Comparison of ENCODE assay signal across 8 cellular contexts in the genomic region with DNA sequence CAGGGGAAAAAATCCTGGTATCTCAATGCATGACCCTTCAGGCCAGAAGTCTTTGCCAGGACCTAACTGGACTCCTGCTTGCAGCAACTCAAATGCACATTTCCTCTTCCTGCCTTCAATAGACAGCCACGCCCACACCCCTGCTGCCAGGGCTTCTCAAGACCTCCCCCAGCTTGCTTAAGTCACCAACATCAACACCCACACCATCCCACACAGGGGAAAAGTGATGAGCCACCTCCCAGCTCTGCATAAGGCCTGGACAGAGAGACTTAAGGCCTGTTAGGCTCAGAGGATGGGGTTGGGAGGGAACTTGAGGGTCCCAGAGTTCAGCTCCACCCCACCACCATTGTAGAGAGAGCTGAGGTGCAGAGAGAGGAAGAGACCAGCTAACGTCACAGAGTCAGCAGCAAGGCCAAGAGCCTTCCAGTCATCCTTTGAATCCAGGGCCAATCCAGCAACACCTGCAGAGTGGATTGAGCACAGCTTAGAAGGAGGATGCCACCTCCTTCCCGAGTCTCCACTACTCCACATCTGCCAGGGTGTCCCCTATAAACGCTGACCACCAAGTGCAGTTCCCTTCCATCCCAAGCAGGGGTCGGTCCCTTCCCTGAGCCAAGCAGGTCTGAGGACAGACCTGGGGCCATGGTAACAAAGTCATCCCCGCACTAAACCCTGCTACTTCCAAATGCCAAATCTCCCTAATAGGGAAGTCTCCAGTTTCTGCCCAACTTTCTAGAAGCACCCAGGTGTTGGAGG. TPM values are rescaled to one million over a fixed set of nuclear protein-coding genes. Genes with fewer than 3 reads are reported as not detected.
A peak's percentile ranks its signal among the peaks of the same experiment; 100 is the strongest.
DNase-seq lines count a peak whose midpoint lies in the region; ATAC-seq and TF ChIP-seq lines count a peak whose summit lies in the region.

No MANE protein-coding gene starts in this region.

- no peaks in the 10 kb centered on the region for H3K27me3 ChIP-seq in hepatocyte

- no peaks in the 10 kb centered on the region for H3K79me2 ChIP-seq in hepatocyte

- H3K9me3 Mint-ChIP-seq in activated naive CD4-positive, alpha-beta T cell treated with anti-CD3 and anti-CD28 coated beads, Interleukin-2, amount 50 U/mL, for 72 hours, result no peaks in the 10 kb centered on the region

- peaks cover 0 to 15% of the 10 kb centered on the region in 2 donors for H3K36me3 Mint-ChIP-seq in activated naive CD4-positive, alpha-beta T cell treated with anti-CD3 and anti-CD28 coated beads, Interleukin-2, amount 50 U/mL, for 72 hours

- H3K4me2 ChIP-seq in hepatocyte, result no peak overlapping the region

- peak; percentile 40 for ATAC-seq in GM21390 (IDR thresholded peaks at IDR 0.05; ENCODE audit: unreplicated experiment)
- ATAC-seq in activated naive CD4-positive, alpha-beta T cell treated with anti-CD3 and anti-CD28 coated beads, Interleukin-2, amount 50 U/mL, for 72 hours, result peak; percentile 59 to 78
- ATAC-seq in GM21786 (IDR thresholded peaks at IDR 0.05; ENCODE audit: unreplicated experiment), result no peak

- H3K4me3 ChIP-seq in hepatocyte, result no peak overlapping the region

- 90% methylated on average over 6 of the region's 6 CpGs for WGBS in hepatocyte (ENCODE audit: low lambda C conversion rate, missing lambda C conversion rate)

- H2AFZ ChIP-seq in hepatocyte, result no peak overlapping the region

- H4K20me1 ChIP-seq in hepatocyte (ENCODE audit: insufficient read depth, poor library complexity, severe bottlenecking), result no peaks in the 10 kb centered on the region

- DNase-seq in A172 (ENCODE audit: low spot score) (peak; percentile 75), SIG-M5 treated with dmso at 0.1 percent for 504 hours (lab: John Stamatoyannopoulos, UW; ENCODE audit: unreplicated experiment) (peak; percentile 91), hepatocyte (ENCODE audit: low spot score) (peak; percentile 28), SHP77 treated with DMSO at 0.1 percent for 48 hours (lab: John Stamatoyannopoulos, UW) (no peak)
- DNase-seq in activated naive CD4-positive, alpha-beta T cell treated with anti-CD3 and anti-CD28 coated beads, Interleukin-2, amount 50 U/mL, for 72 hours (ENCODE audit: low spot score in 2 of 2), result peak in 1 of 2 donors; percentile 57
- peak; percentile 70 for DNase-seq in stimulated activated CD4-positive, alpha-beta T cell treated with anti-CD3 and anti-CD28 coated beads, Interleukin-4, amount 100 ng/mL, for 24 hours

- no peaks in the 10 kb centered on the region for H3K9me3 ChIP-seq in hepatocyte (ENCODE audit: low read depth)

- no peaks in the 10 kb centered on the region for H3K9me2 ChIP-seq in hepatocyte (replicated peaks; ENCODE audit: insufficient read depth)

- H3K4me1 ChIP-seq in hepatocyte (ENCODE audit: insufficient read depth), result peaks cover 13% of the 10 kb centered on the region

- peak overlapping the region; percentile 73 to 77 for H3K27ac Mint-ChIP-seq in activated naive CD4-positive, alpha-beta T cell treated with anti-CD3 and anti-CD28 coated beads, Interleukin-2, amount 50 U/mL, for 72 hours

- H3K36me3 ChIP-seq in hepatocyte (replicated peaks; ENCODE audit: insufficient read depth, low read depth), result no peaks in the 10 kb centered on the region

- H3K27ac ChIP-seq in hepatocyte, result no peak overlapping the region

- TF ChIP-seq CTCF in hepatocyte (IDR thresholded peaks at IDR 0.05; ENCODE audit: poor library complexity), result no peak

RNA-seq across cellular contexts. Expression of a gene that starts 50.0 kb away (rescaled TPM):
- total RNA-seq in A172 (2014; rRNA removed; shearing (Covaris generic)), result 27.7 and 37.2 TPM in 2 replicates
- total RNA-seq in activated naive CD4-positive, alpha-beta T cell treated with anti-CD3 and anti-CD28 coated beads, Interleukin-2, amount 50 U/mL, for 72 hours, result 10 to 100 TPM; 28.9 to 66.8 TPM
- 18.8 and 22.7 TPM in 2 replicates for total RNA-seq in hepatocyte
- polyA plus RNA-seq in hepatocyte, result 13.6 and 18.9 TPM in 2 replicates
